1 cellular context compared by ENCODE assay signal in the genomic region with DNA sequence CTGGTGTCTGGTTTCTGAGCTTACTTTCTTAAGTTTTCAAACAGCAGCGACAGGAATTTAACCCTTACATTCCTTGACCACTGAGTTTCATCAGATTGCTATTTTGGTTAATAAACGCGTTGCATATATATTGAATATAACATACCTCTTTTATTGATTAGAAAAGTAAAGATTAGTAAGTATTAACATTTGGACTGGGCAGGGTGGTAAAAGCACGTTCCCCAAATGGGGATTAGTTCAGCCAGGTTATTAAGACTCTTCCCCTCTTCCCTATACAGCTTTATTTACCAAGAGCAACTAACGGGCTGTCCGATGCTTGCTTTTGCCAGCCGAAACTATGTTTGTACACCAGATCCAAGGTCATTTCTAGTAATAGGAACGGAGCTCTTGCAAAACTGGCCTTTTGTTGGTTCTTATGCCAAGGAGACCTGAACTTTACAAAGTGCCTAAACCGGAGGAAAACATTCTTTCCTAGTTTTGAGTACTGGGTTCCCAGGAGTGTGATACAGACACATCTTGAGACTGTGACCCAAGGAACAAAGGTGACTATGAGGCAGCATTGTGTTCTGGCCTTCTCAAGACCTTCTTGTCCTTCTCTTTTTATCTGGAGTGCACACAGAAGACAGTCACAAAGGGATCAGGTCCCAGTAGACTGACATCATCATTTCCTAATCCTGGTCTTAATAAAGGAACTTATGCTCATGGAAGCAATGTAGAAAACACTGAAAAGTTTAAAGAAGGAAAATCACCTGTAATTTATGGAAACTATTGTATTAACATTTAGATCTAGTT.
A peak's percentile ranks its signal among the peaks of the same experiment; 100 is the strongest.
TF ChIP-seq lines count a peak whose summit lies in the region.

No MANE protein-coding gene starts in this region.

TF ChIP-seq in HepG2, 621 proteins besides CTCF, POLR2A, EP300 and RAD21 (continued from another document and continues in another):
- TF ChIP-seq, protein P1, sequence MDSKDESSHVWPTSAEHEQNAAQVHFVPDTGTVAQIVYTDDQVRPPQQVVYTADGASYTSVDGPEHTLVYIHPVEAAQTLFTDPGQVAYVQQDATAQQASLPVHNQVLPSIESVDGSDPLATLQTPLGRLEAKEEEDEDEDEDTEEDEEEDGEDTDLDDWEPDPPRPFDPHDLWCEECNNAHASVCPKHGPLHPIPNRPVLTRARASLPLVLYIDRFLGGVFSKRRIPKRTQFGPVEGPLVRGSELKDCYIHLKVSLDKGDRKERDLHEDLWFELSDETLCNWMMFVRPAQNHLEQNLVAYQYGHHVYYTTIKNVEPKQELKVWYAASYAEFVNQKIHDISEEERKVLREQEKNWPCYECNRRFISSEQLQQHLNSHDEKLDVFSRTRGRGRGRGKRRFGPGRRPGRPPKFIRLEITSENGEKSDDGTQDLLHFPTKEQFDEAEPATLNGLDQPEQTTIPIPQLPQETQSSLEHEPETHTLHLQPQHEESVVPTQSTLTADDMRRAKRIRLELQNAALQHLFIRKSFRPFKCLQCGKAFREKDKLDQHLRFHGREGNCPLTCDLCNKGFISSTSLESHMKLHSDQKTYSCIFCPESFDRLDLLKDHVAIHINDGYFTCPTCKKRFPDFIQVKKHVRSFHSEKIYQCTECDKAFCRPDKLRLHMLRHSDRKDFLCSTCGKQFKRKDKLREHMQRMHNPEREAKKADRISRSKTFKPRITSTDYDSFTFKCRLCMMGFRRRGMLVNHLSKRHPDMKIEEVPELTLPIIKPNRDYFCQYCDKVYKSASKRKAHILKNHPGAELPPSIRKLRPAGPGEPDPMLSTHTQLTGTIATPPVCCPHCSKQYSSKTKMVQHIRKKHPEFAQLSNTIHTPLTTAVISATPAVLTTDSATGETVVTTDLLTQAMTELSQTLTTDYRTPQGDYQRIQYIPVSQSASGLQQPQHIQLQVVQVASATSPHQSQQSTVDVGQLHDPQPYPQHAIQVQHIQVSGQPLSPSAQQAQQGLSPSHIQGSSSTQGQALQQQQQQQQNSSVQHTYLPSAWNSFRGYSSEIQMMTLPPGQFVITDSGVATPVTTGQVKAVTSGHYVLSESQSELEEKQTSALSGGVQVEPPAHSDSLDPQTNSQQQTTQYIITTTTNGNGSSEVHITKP (CRISPR knock-in tag; IDR thresholded peaks at IDR 0.05; ENCODE audit: low read depth): peak; percentile 62; the same call in 1 of the 2 replicates
- TF ChIP-seq SMC3 (IDR thresholded peaks at IDR 0.05; ENCODE audit: low read length): peak; percentile 37; the same call in 1 of the 2 replicates
- TF ChIP-seq MEIS2 (CRISPR knock-in tag; IDR thresholded peaks at IDR 0.05): no peak
- TF ChIP-seq, protein P2, sequence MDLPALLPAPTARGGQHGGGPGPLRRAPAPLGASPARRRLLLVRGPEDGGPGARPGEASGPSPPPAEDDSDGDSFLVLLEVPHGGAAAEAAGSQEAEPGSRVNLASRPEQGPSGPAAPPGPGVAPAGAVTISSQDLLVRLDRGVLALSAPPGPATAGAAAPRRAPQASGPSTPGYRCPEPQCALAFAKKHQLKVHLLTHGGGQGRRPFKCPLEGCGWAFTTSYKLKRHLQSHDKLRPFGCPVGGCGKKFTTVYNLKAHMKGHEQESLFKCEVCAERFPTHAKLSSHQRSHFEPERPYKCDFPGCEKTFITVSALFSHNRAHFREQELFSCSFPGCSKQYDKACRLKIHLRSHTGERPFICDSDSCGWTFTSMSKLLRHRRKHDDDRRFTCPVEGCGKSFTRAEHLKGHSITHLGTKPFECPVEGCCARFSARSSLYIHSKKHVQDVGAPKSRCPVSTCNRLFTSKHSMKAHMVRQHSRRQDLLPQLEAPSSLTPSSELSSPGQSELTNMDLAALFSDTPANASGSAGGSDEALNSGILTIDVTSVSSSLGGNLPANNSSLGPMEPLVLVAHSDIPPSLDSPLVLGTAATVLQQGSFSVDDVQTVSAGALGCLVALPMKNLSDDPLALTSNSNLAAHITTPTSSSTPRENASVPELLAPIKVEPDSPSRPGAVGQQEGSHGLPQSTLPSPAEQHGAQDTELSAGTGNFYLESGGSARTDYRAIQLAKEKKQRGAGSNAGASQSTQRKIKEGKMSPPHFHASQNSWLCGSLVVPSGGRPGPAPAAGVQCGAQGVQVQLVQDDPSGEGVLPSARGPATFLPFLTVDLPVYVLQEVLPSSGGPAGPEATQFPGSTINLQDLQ (CRISPR knock-in tag; IDR thresholded peaks at IDR 0.05): no peak
- TF ChIP-seq ATF1 (CRISPR knock-in tag; IDR thresholded peaks at IDR 0.05): peak; percentile 64
- peak; percentile 82 for TF ChIP-seq ZNF121 (CRISPR knock-in tag; IDR thresholded peaks at IDR 0.05)
- no peak for TF ChIP-seq SUZ12 (IDR thresholded peaks at IDR 0.05; ENCODE audit: low read depth, low read length)
- TF ChIP-seq STAT5B (CRISPR knock-in tag; IDR thresholded peaks at IDR 0.05): no peak
- TF ChIP-seq ELF4 (CRISPR knock-in tag; IDR thresholded peaks at IDR 0.05; ENCODE audit: borderline replicate concordance): no peak
- TF ChIP-seq ADNP (CRISPR knock-in tag; IDR thresholded peaks at IDR 0.05): no peak
- no peak for TF ChIP-seq SNRNP70 (IDR thresholded peaks at IDR 0.05; ENCODE audit: low read depth, low read length)
- peak; percentile 93 for TF ChIP-seq PHF21A (CRISPR knock-in tag; IDR thresholded peaks at IDR 0.05)
- TF ChIP-seq, protein P3, sequence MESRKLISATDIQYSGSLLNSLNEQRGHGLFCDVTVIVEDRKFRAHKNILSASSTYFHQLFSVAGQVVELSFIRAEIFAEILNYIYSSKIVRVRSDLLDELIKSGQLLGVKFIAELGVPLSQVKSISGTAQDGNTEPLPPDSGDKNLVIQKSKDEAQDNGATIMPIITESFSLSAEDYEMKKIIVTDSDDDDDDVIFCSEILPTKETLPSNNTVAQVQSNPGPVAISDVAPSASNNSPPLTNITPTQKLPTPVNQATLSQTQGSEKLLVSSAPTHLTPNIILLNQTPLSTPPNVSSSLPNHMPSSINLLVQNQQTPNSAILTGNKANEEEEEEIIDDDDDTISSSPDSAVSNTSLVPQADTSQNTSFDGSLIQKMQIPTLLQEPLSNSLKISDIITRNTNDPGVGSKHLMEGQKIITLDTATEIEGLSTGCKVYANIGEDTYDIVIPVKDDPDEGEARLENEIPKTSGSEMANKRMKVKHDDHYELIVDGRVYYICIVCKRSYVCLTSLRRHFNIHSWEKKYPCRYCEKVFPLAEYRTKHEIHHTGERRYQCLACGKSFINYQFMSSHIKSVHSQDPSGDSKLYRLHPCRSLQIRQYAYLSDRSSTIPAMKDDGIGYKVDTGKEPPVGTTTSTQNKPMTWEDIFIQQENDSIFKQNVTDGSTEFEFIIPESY (CRISPR knock-in tag; IDR thresholded peaks at IDR 0.05): peak; percentile 32; the same call in 1 of the 2 replicates
- no peak for TF ChIP-seq ATAD3A (CRISPR knock-in tag; IDR thresholded peaks at IDR 0.05)
- TF ChIP-seq MLLT10 (CRISPR knock-in tag; IDR thresholded peaks at IDR 0.05): no peak
- TF ChIP-seq ZSCAN29 (CRISPR knock-in tag; conservative IDR thresholded peaks at IDR 0.05): no peak; the same call in 1 of the 2 replicates
- no peak for TF ChIP-seq ZFP90 (CRISPR knock-in tag; IDR thresholded peaks at IDR 0.05; ENCODE audit: borderline replicate concordance)
- no peak for TF ChIP-seq NR1H2 (CRISPR knock-in tag; IDR thresholded peaks at IDR 0.05; ENCODE audit: borderline replicate concordance, low read depth)
- no peak for TF ChIP-seq RNF2 (conservative IDR thresholded peaks at IDR 0.05; ENCODE audit: low read depth)
- TF ChIP-seq, protein P4, sequence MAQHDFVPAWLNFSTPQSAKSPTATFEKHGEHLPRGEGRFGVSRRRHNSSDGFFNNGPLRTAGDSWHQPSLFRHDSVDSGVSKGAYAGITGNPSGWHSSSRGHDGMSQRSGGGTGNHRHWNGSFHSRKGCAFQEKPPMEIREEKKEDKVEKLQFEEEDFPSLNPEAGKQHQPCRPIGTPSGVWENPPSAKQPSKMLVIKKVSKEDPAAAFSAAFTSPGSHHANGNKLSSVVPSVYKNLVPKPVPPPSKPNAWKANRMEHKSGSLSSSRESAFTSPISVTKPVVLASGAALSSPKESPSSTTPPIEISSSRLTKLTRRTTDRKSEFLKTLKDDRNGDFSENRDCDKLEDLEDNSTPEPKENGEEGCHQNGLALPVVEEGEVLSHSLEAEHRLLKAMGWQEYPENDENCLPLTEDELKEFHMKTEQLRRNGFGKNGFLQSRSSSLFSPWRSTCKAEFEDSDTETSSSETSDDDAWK (CRISPR knock-in tag; IDR thresholded peaks at IDR 0.05): no peak
- TF ChIP-seq FOSL1 (CRISPR knock-in tag; IDR thresholded peaks at IDR 0.05; ENCODE audit: borderline replicate concordance): no peak
- TF ChIP-seq, protein P5, sequence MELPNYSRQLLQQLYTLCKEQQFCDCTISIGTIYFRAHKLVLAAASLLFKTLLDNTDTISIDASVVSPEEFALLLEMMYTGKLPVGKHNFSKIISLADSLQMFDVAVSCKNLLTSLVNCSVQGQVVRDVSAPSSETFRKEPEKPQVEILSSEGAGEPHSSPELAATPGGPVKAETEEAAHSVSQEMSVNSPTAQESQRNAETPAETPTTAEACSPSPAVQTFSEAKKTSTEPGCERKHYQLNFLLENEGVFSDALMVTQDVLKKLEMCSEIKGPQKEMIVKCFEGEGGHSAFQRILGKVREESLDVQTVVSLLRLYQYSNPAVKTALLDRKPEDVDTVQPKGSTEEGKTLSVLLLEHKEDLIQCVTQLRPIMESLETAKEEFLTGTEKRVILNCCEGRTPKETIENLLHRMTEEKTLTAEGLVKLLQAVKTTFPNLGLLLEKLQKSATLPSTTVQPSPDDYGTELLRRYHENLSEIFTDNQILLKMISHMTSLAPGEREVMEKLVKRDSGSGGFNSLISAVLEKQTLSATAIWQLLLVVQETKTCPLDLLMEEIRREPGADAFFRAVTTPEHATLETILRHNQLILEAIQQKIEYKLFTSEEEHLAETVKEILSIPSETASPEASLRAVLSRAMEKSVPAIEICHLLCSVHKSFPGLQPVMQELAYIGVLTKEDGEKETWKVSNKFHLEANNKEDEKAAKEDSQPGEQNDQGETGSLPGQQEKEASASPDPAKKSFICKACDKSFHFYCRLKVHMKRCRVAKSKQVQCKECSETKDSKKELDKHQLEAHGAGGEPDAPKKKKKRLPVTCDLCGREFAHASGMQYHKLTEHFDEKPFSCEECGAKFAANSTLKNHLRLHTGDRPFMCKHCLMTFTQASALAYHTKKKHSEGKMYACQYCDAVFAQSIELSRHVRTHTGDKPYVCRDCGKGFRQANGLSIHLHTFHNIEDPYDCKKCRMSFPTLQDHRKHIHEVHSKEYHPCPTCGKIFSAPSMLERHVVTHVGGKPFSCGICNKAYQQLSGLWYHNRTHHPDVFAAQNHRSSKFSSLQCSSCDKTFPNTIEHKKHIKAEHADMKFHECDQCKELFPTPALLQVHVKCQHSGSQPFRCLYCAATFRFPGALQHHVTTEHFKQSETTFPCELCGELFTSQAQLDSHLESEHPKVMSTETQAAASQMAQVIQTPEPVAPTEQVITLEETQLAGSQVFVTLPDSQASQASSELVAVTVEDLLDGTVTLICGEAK (IDR thresholded peaks at IDR 0.05): no peak
- TF ChIP-seq, protein P5 (CRISPR knock-in tag; IDR thresholded peaks at IDR 0.05): no peak; the same call in 1 of the 2 replicates
- TF ChIP-seq SIX1 (CRISPR knock-in tag; IDR thresholded peaks at IDR 0.05; ENCODE audit: borderline replicate concordance): peak; percentile 82; the same call in 1 of the 2 replicates
- TF ChIP-seq, protein P6, sequence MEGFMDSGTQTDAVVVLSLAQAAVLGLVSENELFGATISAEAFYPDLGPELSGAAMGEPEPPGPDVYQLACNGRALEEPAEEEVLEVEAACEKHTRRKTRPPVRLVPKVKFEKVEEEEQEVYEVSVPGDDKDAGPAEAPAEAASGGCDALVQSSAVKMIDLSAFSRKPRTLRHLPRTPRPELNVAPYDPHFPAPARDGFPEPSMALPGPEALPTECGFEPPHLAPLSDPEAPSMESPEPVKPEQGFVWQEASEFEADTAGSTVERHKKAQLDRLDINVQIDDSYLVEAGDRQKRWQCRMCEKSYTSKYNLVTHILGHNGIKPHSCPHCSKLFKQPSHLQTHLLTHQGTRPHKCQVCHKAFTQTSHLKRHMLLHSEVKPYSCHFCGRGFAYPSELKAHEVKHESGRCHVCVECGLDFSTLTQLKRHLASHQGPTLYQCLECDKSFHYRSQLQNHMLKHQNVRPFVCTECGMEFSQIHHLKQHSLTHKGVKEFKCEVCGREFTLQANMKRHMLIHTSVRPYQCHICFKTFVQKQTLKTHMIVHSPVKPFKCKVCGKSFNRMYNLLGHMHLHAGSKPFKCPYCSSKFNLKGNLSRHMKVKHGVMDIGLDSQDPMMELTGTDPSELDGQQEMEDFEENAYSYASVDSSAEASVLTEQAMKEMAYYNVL (CRISPR knock-in tag; IDR thresholded peaks at IDR 0.05; ENCODE audit: borderline replicate concordance): 0 out of 2 replicates have a peak, but pooled peaks have one; percentile 48
- TF ChIP-seq ZNF33A (CRISPR knock-in tag; IDR thresholded peaks at IDR 0.05; ENCODE audit: borderline replicate concordance): no peak
- TF ChIP-seq TARDBP (CRISPR knock-in tag; IDR thresholded peaks at IDR 0.05): peak; percentile 65; the same call in 1 of the 2 replicates
- peak; percentile 72 for TF ChIP-seq ZNF792 (CRISPR knock-in tag; IDR thresholded peaks at IDR 0.05)
- TF ChIP-seq ZNF564 (CRISPR knock-in tag; IDR thresholded peaks at IDR 0.05): 0 out of 2 replicates have a peak, but pooled peaks have one; percentile 58
- no peak for TF ChIP-seq ZNF3 (CRISPR knock-in tag; IDR thresholded peaks at IDR 0.05)
- TF ChIP-seq ZNF101 (CRISPR knock-in tag; IDR thresholded peaks at IDR 0.05; ENCODE audit: borderline replicate concordance, low read depth): no peak
